In the genomic region with DNA sequence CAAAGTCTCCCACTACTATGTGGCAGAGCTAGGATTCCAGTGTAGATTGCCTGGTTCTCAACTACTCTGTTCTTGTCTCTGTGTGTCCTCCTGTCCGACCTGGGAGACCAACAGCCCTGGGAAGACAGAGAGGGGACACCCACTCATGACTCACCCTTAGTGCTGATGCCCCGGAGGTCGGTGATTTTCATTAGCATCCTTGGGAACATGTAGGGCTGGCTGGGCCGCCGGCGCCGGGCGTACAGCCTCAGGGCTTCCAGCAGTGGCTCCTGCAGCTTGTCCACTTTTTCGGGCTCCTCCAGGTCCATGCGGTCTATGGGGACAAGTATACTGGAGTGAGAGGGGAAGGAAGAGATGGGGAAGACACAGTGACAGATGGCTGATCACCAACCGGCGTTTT, we compare ENCODE assay signal across 14 cellular contexts. TPM values are rescaled to one million over a fixed set of nuclear protein-coding genes. Genes with fewer than 3 reads are reported as not detected.
DNase-seq lines count a peak whose midpoint lies in the region; ATAC-seq and TF ChIP-seq lines count a peak whose summit lies in the region.
"Had no signal": no experiment of that assay in that cellular context is flagged by ENCODE, and none has a peak within 500 bp of the region (broad histone marks: within the 10 kb centered on the region; RNA-seq: fewer than 3 reads in every experiment).

No MANE protein-coding gene starts in this region.

- no peak for DNase-seq in breast epithelium (ENCODE audit: low spot score in 2 of 2)
- DNase-seq in MCF 10A (ENCODE audit: unreplicated experiment): no peak
- DNase-seq in central memory CD8-positive, alpha-beta T cell (ENCODE audit: low spot score in 2 of 2): no peak
- no peak for DNase-seq in stimulated activated naive B cell treated with anti-CD40 and anti-IgM and Interleukin-4, amounts not matched to agents 10 μg/mL and 1 μg/mL and 100 μg/mL, for 72 hours
- DNase-seq in activated T-cell treated with anti-CD3 and anti-CD28 coated beads, Interleukin-2, amount 50 U/mL, for 4 hours: no peak
- DNase-seq in activated gamma-delta T cell (lab: John Stamatoyannopoulos, UW): no peak

- no peaks in the 10 kb centered on the region for H3K9me3 ChIP-seq in breast epithelium
- H3K9me3 ChIP-seq: Caco-2, right lobe of liver had no signal

- H3K4me1 Mint-ChIP-seq in MCF 10A (ENCODE audit: insufficient read depth, unreplicated experiment) (peaks cover 20% of the 10 kb centered on the region), IgD-negative memory B cell (peaks cover 33 to 53% (median 34%) of the 10 kb centered on the region in 3 donors)
- H3K4me1 Mint-ChIP-seq in central memory CD8-positive, alpha-beta T cell: peaks cover 72% of the 10 kb centered on the region
- peaks cover 65 to 85% of the 10 kb centered on the region in 2 donors for H3K4me1 Mint-ChIP-seq in stimulated activated naive B cell treated with anti-CD40 and anti-IgM and Interleukin-4, amounts not matched to agents 10 μg/mL and 1 μg/mL and 100 μg/mL, for 72 hours
- peaks cover 75% of the 10 kb centered on the region for H3K4me1 Mint-ChIP-seq in activated T-cell treated with anti-CD3 and anti-CD28 coated beads, Interleukin-2, amount 50 U/mL, for 4 hours (ENCODE audit: low read depth)

- H3K36me3 ChIP-seq in breast epithelium: peaks cover 12% of the 10 kb centered on the region
- H3K36me3 ChIP-seq: right lobe of liver had no signal

- CTCF ChIA-PET in MCF 10A (lab: Yijun Ruan, JAX): interaction anchor here (0.5 to 9.3 kb wide), 16 partner anchors 10 to 295 kb away, joined by 3 to 275 read pairs (median 4); partner anchors contain the start of genes AAAS, ESPL1 and PFDN5

- BruUV-seq in MCF 10A (replicated peaks; lab: Mats Ljungman, UMichigan): no TSS peak

- POLR2A ChIA-PET in MCF 10A (lab: Yijun Ruan, JAX): interaction anchor here (0.7 to 2.8 kb wide), 4 partner anchors 39 to 82 kb away, joined by 3 to 16 read pairs (median 4); partner anchors contain the start of gene PFDN5

- intact Hi-C loops in breast epithelium (cut with DNase I; ENCODE audit: low total_unique reads) (loop anchor here (2.0 to 5.0 kb wide), 2 partner anchors 56 to 76 kb away; no protein-coding TSS in a partner anchor), MCF 10A (cut with micrococcal nuclease) (loop anchor here (1.0 to 5.0 kb wide), 3 partner anchors 38 to 74 kb away; partner anchors contain the start of gene ESPL1)

- H3K4me3 Mint-ChIP-seq in MCF 10A (ENCODE audit: unreplicated experiment) (no peak overlapping the region), IgD-negative memory B cell (peak overlapping the region in 1 of 4 donors; percentile 68)
- H3K4me3 Mint-ChIP-seq in central memory CD8-positive, alpha-beta T cell: no peak overlapping the region
- no peak overlapping the region for H3K4me3 Mint-ChIP-seq in stimulated activated naive B cell treated with anti-CD40 and anti-IgM and Interleukin-4, amounts not matched to agents 10 μg/mL and 1 μg/mL and 100 μg/mL, for 72 hours
- no peak overlapping the region for H3K4me3 Mint-ChIP-seq in activated T-cell treated with anti-CD3 and anti-CD28 coated beads, Interleukin-2, amount 50 U/mL, for 4 hours
- H3K4me3 Mint-ChIP-seq: activated CD8-positive, alpha-beta T cell treated with anti-CD3 and anti-CD28 coated beads, Interleukin-2, amount 10 ng/mL, durations not matched to agents 7 days and 5 days; endodermal cell had no signal

- H3K27me3 Mint-ChIP-seq in MCF 10A (ENCODE audit: insufficient read depth, unreplicated experiment): no peaks in the 10 kb centered on the region
- no peaks in the 10 kb centered on the region for H3K27me3 Mint-ChIP-seq in IgD-negative memory B cell
- H3K27me3 Mint-ChIP-seq in central memory CD8-positive, alpha-beta T cell: no peaks in the 10 kb centered on the region
- H3K27me3 Mint-ChIP-seq in stimulated activated naive B cell treated with anti-CD40 and anti-IgM and Interleukin-4, amounts not matched to agents 10 μg/mL and 1 μg/mL and 100 μg/mL, for 72 hours: no peaks in the 10 kb centered on the region
- no peaks in the 10 kb centered on the region for H3K27me3 Mint-ChIP-seq in activated T-cell treated with anti-CD3 and anti-CD28 coated beads, Interleukin-2, amount 50 U/mL, for 4 hours (ENCODE audit: low read depth)

- peaks cover 39% of the 10 kb centered on the region for H3K36me3 Mint-ChIP-seq in MCF 10A (ENCODE audit: insufficient read depth, unreplicated experiment)
- H3K36me3 Mint-ChIP-seq in IgD-negative memory B cell: peaks cover 1% of the 10 kb centered on the region
- peaks cover 23% of the 10 kb centered on the region for H3K36me3 Mint-ChIP-seq in central memory CD8-positive, alpha-beta T cell (ENCODE audit: insufficient read depth)
- peaks cover 36 to 46% of the 10 kb centered on the region in 2 donors for H3K36me3 Mint-ChIP-seq in stimulated activated naive B cell treated with anti-CD40 and anti-IgM and Interleukin-4, amounts not matched to agents 10 μg/mL and 1 μg/mL and 100 μg/mL, for 72 hours
- peaks cover 21% of the 10 kb centered on the region for H3K36me3 Mint-ChIP-seq in activated T-cell treated with anti-CD3 and anti-CD28 coated beads, Interleukin-2, amount 50 U/mL, for 4 hours (ENCODE audit: insufficient read depth)

- H3K27me3 ChIP-seq in breast epithelium: no peaks in the 10 kb centered on the region
- H3K27me3 ChIP-seq: right lobe of liver had no signal

- TF ChIP-seq CTCF in breast epithelium (IDR thresholded peaks at IDR 0.05) (no peak), MCF 10A (IDR thresholded peaks at IDR 0.05; ENCODE audit: unreplicated experiment) (no peak)

- no peak overlapping the region for H3K4me3 ChIP-seq in breast epithelium
- H3K4me3 ChIP-seq: right lobe of liver had no signal

- ATAC-seq in central memory CD8-positive, alpha-beta T cell (replicated peaks; ENCODE audit: extremely low read depth, poor library complexity, severe bottlenecking): no peak
- ATAC-seq in stimulated activated naive B cell treated with anti-CD40 and anti-IgM and Interleukin-4, amounts not matched to agents 10 μg/mL and 1 μg/mL and 100 μg/mL, for 72 hours (replicated peaks): no peak
- ATAC-seq in activated T-cell treated with anti-CD3 and anti-CD28 coated beads, Interleukin-2, amount 50 U/mL, for 4 hours: no peak
- ATAC-seq in esophagus mucosa: no peak

- H3K9me3 Mint-ChIP-seq in MCF 10A (ENCODE audit: unreplicated experiment) (no peaks in the 10 kb centered on the region), IgD-negative memory B cell (no peaks in the 10 kb centered on the region)
- H3K9me3 Mint-ChIP-seq in central memory CD8-positive, alpha-beta T cell: no peaks in the 10 kb centered on the region
- no peaks in the 10 kb centered on the region for H3K9me3 Mint-ChIP-seq in stimulated activated naive B cell treated with anti-CD40 and anti-IgM and Interleukin-4, amounts not matched to agents 10 μg/mL and 1 μg/mL and 100 μg/mL, for 72 hours
- no peaks in the 10 kb centered on the region for H3K9me3 Mint-ChIP-seq in activated T-cell treated with anti-CD3 and anti-CD28 coated beads, Interleukin-2, amount 50 U/mL, for 4 hours
- H3K9me3 Mint-ChIP-seq: activated T-helper 2 cell treated with anti-CD3 and anti-CD28 coated beads, Interferon-gamma antibody, Interleukin-2, Interleukin-4, amounts not matched to agents 10 μg/mL and 5 μg/mL and 100 μg/mL, durations not matched to agents 14 hours and 24 hours and 36 hours; endodermal cell had no signal

- peak overlapping the region; percentile 29 to 52 for H3K27ac ChIP-seq in breast epithelium
- H3K27ac ChIP-seq: right lobe of liver had no signal

- peaks cover 12 to 23% of the 10 kb centered on the region in 2 donors for H3K4me1 ChIP-seq in breast epithelium

- TF ChIP-seq POLR2A in breast epithelium (IDR thresholded peaks at IDR 0.05): no peak

- H3K27ac Mint-ChIP-seq in MCF 10A (ENCODE audit: low read depth, unreplicated experiment) (no peak overlapping the region), IgD-negative memory B cell (peak overlapping the region in 2 of 3 donors; percentile 69 to 81)
- H3K27ac Mint-ChIP-seq in central memory CD8-positive, alpha-beta T cell (ENCODE audit: low read depth): peak overlapping the region; percentile 12
- peak overlapping the region; percentile 60 for H3K27ac Mint-ChIP-seq in stimulated activated naive B cell treated with anti-CD40 and anti-IgM and Interleukin-4, amounts not matched to agents 10 μg/mL and 1 μg/mL and 100 μg/mL, for 72 hours
- H3K27ac Mint-ChIP-seq: endodermal cell had no signal

RNA-seq across cellular contexts. Expression of gene ITGB7, which starts 5.9 kb away (rescaled TPM):
- total RNA-seq in breast epithelium: 1 to 10 TPM; 1.1 to 2.9 (median 2.9) TPM
- total RNA-seq in MCF 10A (2022): 1.0 and 1.1 TPM in 2 replicates
- polyA plus RNA-seq in IgD-negative memory B cell: 238 TPM
- 100 to 1,000 TPM in 2 of 3 donors, 10 to 100 TPM in 1; 82.1 to 140 (median 124) TPM for total RNA-seq in activated T-cell treated with anti-CD3 and anti-CD28 coated beads, Interleukin-2, amount 50 U/mL, for 4 hours
- 7.0 TPM for total RNA-seq in esophagus mucosa
- total RNA-seq: fibroblast of villous mesenchyme had no signal

RNA-seq across cellular contexts. Expression of gene RARG, which starts 19.1 kb away (rescaled TPM):
- total RNA-seq in breast epithelium (10 to 100 TPM; 12.2 to 39.8 (median 23.3) TPM), MCF 10A (2022) (30.9 and 43.7 TPM in 2 replicates), esophagus mucosa (168 TPM)
- polyA plus RNA-seq in IgD-negative memory B cell: 4.8 TPM
- total RNA-seq in activated T-cell treated with anti-CD3 and anti-CD28 coated beads, Interleukin-2, amount 50 U/mL, for 4 hours: 10 to 100 TPM; 34.4 to 38.4 (median 38.0) TPM

RNA-seq across cellular contexts. Expression of gene CSAD, which starts 32.2 kb away (rescaled TPM):
- total RNA-seq in breast epithelium (10 to 100 TPM; 60.2 to 74.1 (median 68.8) TPM), MCF 10A (2022) (22.7 and 30.8 TPM in 2 replicates), esophagus mucosa (17.1 TPM)
- 0.58 TPM for polyA plus RNA-seq in IgD-negative memory B cell
- 10 to 100 TPM in 1 of 3 donors, 1 to 10 TPM in 2; 8.0 to 10.6 (median 9.3) TPM for total RNA-seq in activated T-cell treated with anti-CD3 and anti-CD28 coated beads, Interleukin-2, amount 50 U/mL, for 4 hours

RNA-seq across cellular contexts. Expression of gene ZNF740, which starts 32.4 kb away (rescaled TPM):
- total RNA-seq in breast epithelium (10 to 100 TPM; 17.9 to 22.0 (median 19.3) TPM), MCF 10A (2022) (34.9 and 36.2 TPM in 2 replicates), esophagus mucosa (19.6 TPM)
- 5.0 TPM for polyA plus RNA-seq in IgD-negative memory B cell
- 10 to 100 TPM; 29.7 to 41.5 (median 36.6) TPM for total RNA-seq in activated T-cell treated with anti-CD3 and anti-CD28 coated beads, Interleukin-2, amount 50 U/mL, for 4 hours

RNA-seq across cellular contexts. Expression of gene ESPL1, which starts 55.2 kb away (rescaled TPM):
- total RNA-seq in breast epithelium (1 to 10 TPM in 2 of 3 donors, under 1 TPM in 1; 0.33 to 1.3 (median 1.2) TPM), MCF 10A (2022) (9.8 and 12.1 TPM in 2 replicates), esophagus mucosa (33.8 TPM)
- polyA plus RNA-seq in IgD-negative memory B cell: not detected
- total RNA-seq in activated T-cell treated with anti-CD3 and anti-CD28 coated beads, Interleukin-2, amount 50 U/mL, for 4 hours: 10 to 100 TPM; 19.9 to 21.9 (median 20.0) TPM

Comparison
In these comparisons a context has a peak if more than half of its experiments do, and no peak if none do; other contexts are left out.
1. RNA of gene ITGB7, which starts 5.9 kb away (total RNA-seq): 82.1 to 140 TPM in activated T-cell treated with anti-CD3 and anti-CD28 coated beads, Interleukin-2, amount 50 U/mL, for 4 hours; 7.0 TPM in esophagus mucosa (single experiment), 1.1 to 2.9 TPM in breast epithelium and 1.0 to 1.1 TPM in MCF 10A; every median in the first group is over 10 times any median in the second.